In the genomic region with DNA sequence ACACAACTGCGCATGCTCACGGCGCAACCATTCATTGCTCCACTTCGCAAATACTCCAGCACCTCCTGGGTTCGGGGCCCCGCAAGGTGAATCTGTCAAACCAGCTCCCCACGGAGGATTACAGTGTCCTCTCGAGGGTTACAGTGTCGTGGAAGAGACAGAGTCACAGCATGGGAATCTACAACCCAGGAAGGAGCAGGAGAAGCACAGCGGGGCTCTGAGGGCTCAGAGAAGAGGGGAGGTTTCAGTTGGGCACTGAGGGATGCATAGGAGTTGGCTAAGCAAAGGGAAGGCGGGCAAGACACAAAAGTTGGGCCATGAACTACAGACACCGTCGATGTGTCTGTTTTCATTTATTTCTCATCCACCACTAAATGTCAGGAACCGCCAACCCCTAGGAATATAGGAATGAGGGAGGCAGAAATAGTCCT, we compare ENCODE assay signal across 6 cellular contexts. TPM values are rescaled to one million over a fixed set of nuclear protein-coding genes. Genes with fewer than 3 reads are reported as not detected.
A peak's percentile ranks its signal among the peaks of the same experiment; 100 is the strongest.
DNase-seq lines count a peak whose midpoint lies in the region; ATAC-seq, FAIRE-seq and TF ChIP-seq lines count a peak whose summit lies in the region.

No MANE protein-coding gene starts in this region.

- H3K4me3 Mint-ChIP-seq in GM23338: peak overlapping the region; percentile 97
- H3K4me3 Mint-ChIP-seq in activated CD4-positive, alpha-beta T cell treated with anti-CD3 and anti-CD28 coated beads, Interleukin-2, amount 10 ng/mL, durations not matched to agents 24 days and 14 days: peak overlapping the region; percentile 90

- no peaks in the 10 kb centered on the region for H3K9me2 ChIP-seq in GM23338 (ENCODE audit: insufficient read depth)

- 32% methylated on average over 9 of the region's 14 CpGs for WGBS in HepG2 (ENCODE audit: low lambda C conversion rate)

- POLR2A ChIA-PET in HepG2 (lab: Yijun Ruan, JAX): interaction anchor here (1.7 to 5.5 kb wide), 2 partner anchors 8 to 21 kb away, joined by 15 to 45 read pairs; a partner anchor contains a TSS

- H3K4me2 ChIP-seq in GM23338: peak overlapping the region; percentile 99
- peak overlapping the region; percentile 96 for H3K4me2 ChIP-seq in HepG2 (ENCODE audit: low read depth, low read length)

- DNase-seq in GM23338 (ENCODE audit: low spot score) (no peak), HepG2 (ENCODE audit: low spot score) (no peak), CD1c-positive myeloid dendritic cell (ENCODE audit: extremely low spot score) (no peak)
- DNase-seq in activated CD4-positive, alpha-beta T cell treated with anti-CD3 and anti-CD28 coated beads, Interleukin-2, amount 10 ng/mL, durations not matched to agents 24 days and 14 days: no peak

- intact Hi-C loops in activated CD4-positive, alpha-beta T cell treated with anti-CD3 and anti-CD28 coated beads, Interleukin-2, amount 10 ng/mL, durations not matched to agents 24 days and 14 days (cut with micrococcal nuclease): loop anchor here (1.0 to 2.0 kb wide), 4 partner anchors 21 to 67 kb away; a partner anchor contains a TSS
- intact Hi-C loops in HepG2 (cut with micrococcal nuclease; ENCODE audit: unreplicated experiment): no loop called here

- peak overlapping the region; percentile 88 for H3K9ac ChIP-seq in HepG2 (ENCODE audit: insufficient read depth, low read depth, low read length)

- in situ Hi-C loops in HepG2 (cut with HindIII; ENCODE audit: extremely low pct_ligation_motif_present, low pct_unique_long_range_greater_than_20kb): no loop called here

- H4K20me1 ChIP-seq in GM23338 (replicated peaks; ENCODE audit: insufficient read depth) (no peaks in the 10 kb centered on the region; the same call in 1 of the 2 replicates), HepG2 (ENCODE audit: insufficient read depth, low read length) (no peaks in the 10 kb centered on the region)

- TF ChIP-seq CTCF in GM23338 (conservative IDR thresholded peaks at IDR 0.05; ENCODE audit: low read depth in 2 of 2) (no peak), HepG2 (CRISPR knock-in tag; IDR thresholded peaks at IDR 0.05) (no peak)

- H3F3A ChIP-seq in GM23338 (replicated peaks; ENCODE audit: low read depth): peaks cover 6% of the 10 kb centered on the region; the same call in 1 of the 2 replicates

- H3K4me1 ChIP-seq in GM23338 (ENCODE audit: insufficient read depth): peaks cover 7% of the 10 kb centered on the region; the same call in 1 of the 2 replicates
- peaks cover 24% of the 10 kb centered on the region for H3K4me1 ChIP-seq in HepG2 (ENCODE audit: insufficient read depth, low read length)

- TF ChIP-seq RAD21 in HepG2 (CRISPR knock-in tag; IDR thresholded peaks at IDR 0.05): no peak

- FAIRE-seq in HepG2 (lab: Jason Lieb, UNC): no peak

- H2AFZ ChIP-seq in GM23338: peak overlapping the region; percentile 86
- H2AFZ ChIP-seq in HepG2 (ENCODE audit: low read length): peak overlapping the region; percentile 70

- no TSS peak for BruUV-seq in HepG2 (replicated peaks; lab: Mats Ljungman, UMichigan)

- H3K4me3 ChIP-seq in GM23338 (peak overlapping the region; percentile 99), HepG2 (replicated peaks in 1 of 3; ENCODE audit: insufficient read depth in 1 of 3, low read depth in 2 of 3, low read length in 3 of 3) (peak overlapping the region; percentile 81 to 99 (median 92))

- H3K27me3 Mint-ChIP-seq in GM23338 (ENCODE audit: insufficient read depth, low read depth, poor library complexity): peaks cover 11% of the 10 kb centered on the region
- no peaks in the 10 kb centered on the region for H3K27me3 Mint-ChIP-seq in activated CD4-positive, alpha-beta T cell treated with anti-CD3 and anti-CD28 coated beads, Interleukin-2, amount 10 ng/mL, durations not matched to agents 24 days and 14 days

- H3K36me3 ChIP-seq in GM23338 (ENCODE audit: insufficient read depth) (peaks cover 6% of the 10 kb centered on the region; the same call in 1 of the 2 replicates), HepG2 (replicated peaks in 1 of 2; ENCODE audit: control insufficient read depth in 1 of 2, insufficient read depth in 2 of 2, low read length in 2 of 2) (peaks cover 2 to 13% of the 10 kb centered on the region in 2 experiments; a peak in 3 of 5 replicates)

- H3K9me3 ChIP-seq in HepG2 (ENCODE audit: low read length): no peaks in the 10 kb centered on the region

- H3K36me3 Mint-ChIP-seq in GM23338 (ENCODE audit: low read depth): peaks cover 14% of the 10 kb centered on the region
- H3K36me3 Mint-ChIP-seq in activated CD4-positive, alpha-beta T cell treated with anti-CD3 and anti-CD28 coated beads, Interleukin-2, amount 10 ng/mL, durations not matched to agents 24 days and 14 days (ENCODE audit: low read depth): peaks cover 17% of the 10 kb centered on the region

- TF ChIP-seq POLR2A in HepG2 (IDR thresholded peaks at IDR 0.05; ENCODE audit: insufficient read depth in 1 of 2, low read depth in 2 of 2, low read length in 2 of 2): no peak

- CTCF ChIA-PET in HepG2 (lab: Yijun Ruan, JAX; ENCODE audit: low intra/inter-chr PET ratio, low total read pairs): no interaction called here

- no peak for TF ChIP-seq EP300 in HepG2 (IDR thresholded peaks at IDR 0.05; ENCODE audit: low read depth in 2 of 2, low read length in 2 of 2)
- no peak for TF ChIP-seq EP300 in HepG2 (CRISPR knock-in tag; IDR thresholded peaks at IDR 0.05; ENCODE audit: borderline replicate concordance)

- H3K27ac Mint-ChIP-seq in GM23338: peak overlapping the region; percentile 99
- peak overlapping the region; percentile 95 for H3K27ac Mint-ChIP-seq in activated CD4-positive, alpha-beta T cell treated with anti-CD3 and anti-CD28 coated beads, Interleukin-2, amount 10 ng/mL, durations not matched to agents 24 days and 14 days

- peaks cover 18% of the 10 kb centered on the region for H3K4me1 Mint-ChIP-seq in GM23338
- peaks cover 17% of the 10 kb centered on the region for H3K4me1 Mint-ChIP-seq in activated CD4-positive, alpha-beta T cell treated with anti-CD3 and anti-CD28 coated beads, Interleukin-2, amount 10 ng/mL, durations not matched to agents 24 days and 14 days

- peak overlapping the region; percentile 95 for H3K27ac ChIP-seq in GM23338 (ENCODE audit: low read depth)
- peak overlapping the region; percentile 65 for H3K27ac ChIP-seq in HepG2 (ENCODE audit: extremely low read length, insufficient read depth, low read length)

- H3K27me3 ChIP-seq in GM23338 (ENCODE audit: insufficient read depth) (no peaks in the 10 kb centered on the region), HepG2 (ENCODE audit: control insufficient read depth in 1 of 2, insufficient read depth in 2 of 2, low read length in 2 of 2) (no peaks in the 10 kb centered on the region; a peak in 1 of 5 replicates)

- H3K79me2 ChIP-seq in GM23338 (replicated peaks; ENCODE audit: insufficient read depth) (peaks cover 20% of the 10 kb centered on the region), HepG2 (ENCODE audit: insufficient read depth, low read length) (peaks cover 18% of the 10 kb centered on the region)

- H3K9me3 Mint-ChIP-seq in GM23338: no peaks in the 10 kb centered on the region; the same call in 2 of the 3 replicates
- H3K9me3 Mint-ChIP-seq in activated CD4-positive, alpha-beta T cell treated with anti-CD3 and anti-CD28 coated beads, Interleukin-2, amount 10 ng/mL, durations not matched to agents 24 days and 14 days: no peaks in the 10 kb centered on the region

- ATAC-seq in GM23338 (peak; percentile 4), HepG2 (no peak; the same call in 2 of the 3 replicates), HG03039 (IDR thresholded peaks at IDR 0.05; ENCODE audit: unreplicated experiment) (no peak), GM18502 (IDR thresholded peaks at IDR 0.05; ENCODE audit: poor library complexity, unreplicated experiment) (no peak)

RNA-seq across cellular contexts. Expression of a gene that starts 1.0 kb away (rescaled TPM):
- 44.4 and 65.5 TPM in 2 replicates for total RNA-seq in GM23338 (2014; rRNA removed; shearing (Covaris generic))
- polyA plus RNA-seq in GM23338 (2016; fragmentation: Nextera tagmentation; extraction: Ambion mirVana): 62.1 and 76.1 TPM in 2 replicates
- 60.7 and 63.5 TPM in 2 replicates for total RNA-seq in activated CD4-positive, alpha-beta T cell treated with anti-CD3 and anti-CD28 coated beads, Interleukin-2, amount 10 ng/mL, durations not matched to agents 24 days and 14 days
- total RNA-seq in HepG2 (2016; rRNA removed; fragmentation: Illumina TruSeq; extraction: Trizol): 30.7 and 34.1 TPM in 2 replicates
- 6.6 and 7.5 TPM in 2 replicates for total RNA-seq in HepG2 (2016; cell fraction: cytosol; rRNA removed; fragmentation: Illumina TruSeq; extraction: Trizol; ENCODE audit: low read depth)
- total RNA-seq in HepG2 (2016; cell fraction: insoluble cytoplasmic fraction; rRNA removed; fragmentation: Illumina TruSeq; extraction: Trizol): 29.0 and 34.4 TPM in 2 replicates
- total RNA-seq in HepG2 (2016; cell fraction: membrane; rRNA removed; fragmentation: Illumina TruSeq; extraction: Trizol): 16.5 and 20.0 TPM in 2 replicates
- total RNA-seq in HepG2 (2016; cell fraction: nucleus; rRNA removed; fragmentation: Illumina TruSeq; extraction: Trizol): 14.6 and 16.4 TPM in 2 replicates
- polyA plus RNA-seq in HepG2 (2011; rRNA removed): 26.0 and 27.8 TPM in 2 replicates
- 32.7 and 42.5 TPM in 2 replicates for polyA plus RNA-seq in HepG2 (2011; cell fraction: cytosol; rRNA removed)
- polyA plus RNA-seq in HepG2 (2011; cell fraction: nucleus; rRNA removed): 26.0 and 28.8 TPM in 2 replicates
- 27.7 and 33.9 TPM in 2 replicates for polyA plus RNA-seq in HepG2 (2012)
- 10.1 and 10.5 TPM in 2 replicates for polyA plus RNA-seq in HepG2 (2016; cell fraction: cytosol; fragmentation: Illumina TruSeq; extraction: Trizol; ENCODE audit: low read depth)
- polyA plus RNA-seq in HepG2 (2016; cell fraction: insoluble cytoplasmic fraction; fragmentation: Illumina TruSeq; extraction: Trizol; ENCODE audit: low read depth): 48.2 and 57.9 TPM in 2 replicates
- polyA plus RNA-seq in HepG2 (2016; cell fraction: membrane; fragmentation: Illumina TruSeq; extraction: Trizol; ENCODE audit: low read depth): 16.8 and 18.4 TPM in 2 replicates
- 54.2 and 60.4 TPM in 2 replicates for polyA plus RNA-seq in HepG2 (2016; cell fraction: nucleus; fragmentation: Illumina TruSeq; extraction: Trizol; ENCODE audit: insufficient read depth, low read depth)
- polyA minus RNA-seq in HepG2 (2011; rRNA and poly(A)+ RNA removed; ENCODE audit: low replicate concordance): 28.2 and 31.6 TPM in 2 replicates
- polyA minus RNA-seq in HepG2 (2011; cell fraction: cytosol; rRNA and poly(A)+ RNA removed): 20.6 and 23.2 TPM in 2 replicates
- polyA minus RNA-seq in HepG2 (2011; cell fraction: nucleus; rRNA and poly(A)+ RNA removed): 11.4 and 11.5 TPM in 2 replicates

RNA-seq across cellular contexts. Expression of a gene that starts 18.3 kb away (rescaled TPM):
- total RNA-seq in GM23338 (2014; rRNA removed; shearing (Covaris generic)): 0.93 and 1.2 TPM in 2 replicates
- polyA plus RNA-seq in GM23338 (2016; fragmentation: Nextera tagmentation; extraction: Ambion mirVana): 0.82 and 1.5 TPM in 2 replicates
- 1.5 and 1.8 TPM in 2 replicates for total RNA-seq in activated CD4-positive, alpha-beta T cell treated with anti-CD3 and anti-CD28 coated beads, Interleukin-2, amount 10 ng/mL, durations not matched to agents 24 days and 14 days
- total RNA-seq in HepG2 (2016; rRNA removed; fragmentation: Illumina TruSeq; extraction: Trizol): 0.95 and 1.1 TPM in 2 replicates
- total RNA-seq in HepG2 (2016; cell fraction: cytosol; rRNA removed; fragmentation: Illumina TruSeq; extraction: Trizol; ENCODE audit: low read depth): 0.18 and 0.20 TPM in 2 replicates
- 1.1 TPM in 2 replicates for total RNA-seq in HepG2 (2016; cell fraction: insoluble cytoplasmic fraction; rRNA removed; fragmentation: Illumina TruSeq; extraction: Trizol)
- 0.48 and 0.65 TPM in 2 replicates for total RNA-seq in HepG2 (2016; cell fraction: membrane; rRNA removed; fragmentation: Illumina TruSeq; extraction: Trizol)
- total RNA-seq in HepG2 (2016; cell fraction: nucleus; rRNA removed; fragmentation: Illumina TruSeq; extraction: Trizol): 0.72 and 0.84 TPM in 2 replicates
- polyA plus RNA-seq in HepG2 (2011; rRNA removed): 0.69 and 0.98 TPM in 2 replicates
- 0.68 and 0.69 TPM in 2 replicates for polyA plus RNA-seq in HepG2 (2011; cell fraction: cytosol; rRNA removed)
- polyA plus RNA-seq in HepG2 (2011; cell fraction: nucleus; rRNA removed): 2.0 and 2.1 TPM in 2 replicates
- polyA plus RNA-seq in HepG2 (2012): 0.44 and 0.88 TPM in 2 replicates
- 0.12 TPM in 2 replicates for polyA plus RNA-seq in HepG2 (2016; cell fraction: cytosol; fragmentation: Illumina TruSeq; extraction: Trizol; ENCODE audit: low read depth)
- polyA plus RNA-seq in HepG2 (2016; cell fraction: insoluble cytoplasmic fraction; fragmentation: Illumina TruSeq; extraction: Trizol; ENCODE audit: low read depth): 1.1 and 1.8 TPM in 2 replicates
- 0.45 TPM in 2 replicates for polyA plus RNA-seq in HepG2 (2016; cell fraction: membrane; fragmentation: Illumina TruSeq; extraction: Trizol; ENCODE audit: low read depth)
- 2.0 TPM in 2 replicates for polyA plus RNA-seq in HepG2 (2016; cell fraction: nucleus; fragmentation: Illumina TruSeq; extraction: Trizol; ENCODE audit: insufficient read depth, low read depth)
- 2.0 and 2.9 TPM in 2 replicates for polyA minus RNA-seq in HepG2 (2011; rRNA and poly(A)+ RNA removed; ENCODE audit: low replicate concordance)
- 1.3 and 1.8 TPM in 2 replicates for polyA minus RNA-seq in HepG2 (2011; cell fraction: cytosol; rRNA and poly(A)+ RNA removed)
- 1.2 and 1.3 TPM in 2 replicates for polyA minus RNA-seq in HepG2 (2011; cell fraction: nucleus; rRNA and poly(A)+ RNA removed)

RNA-seq across cellular contexts. Expression of a gene that starts 21.4 kb away (rescaled TPM):
- 52.0 and 75.4 TPM in 2 replicates for total RNA-seq in GM23338 (2014; rRNA removed; shearing (Covaris generic))
- polyA plus RNA-seq in GM23338 (2016; fragmentation: Nextera tagmentation; extraction: Ambion mirVana): 66.3 and 76.1 TPM in 2 replicates
- 23.9 and 25.0 TPM in 2 replicates for total RNA-seq in activated CD4-positive, alpha-beta T cell treated with anti-CD3 and anti-CD28 coated beads, Interleukin-2, amount 10 ng/mL, durations not matched to agents 24 days and 14 days
- 45.9 and 48.3 TPM in 2 replicates for total RNA-seq in HepG2 (2016; rRNA removed; fragmentation: Illumina TruSeq; extraction: Trizol)
- 30.9 and 31.3 TPM in 2 replicates for total RNA-seq in HepG2 (2016; cell fraction: cytosol; rRNA removed; fragmentation: Illumina TruSeq; extraction: Trizol; ENCODE audit: low read depth)
- 51.6 and 55.7 TPM in 2 replicates for total RNA-seq in HepG2 (2016; cell fraction: insoluble cytoplasmic fraction; rRNA removed; fragmentation: Illumina TruSeq; extraction: Trizol)
- total RNA-seq in HepG2 (2016; cell fraction: membrane; rRNA removed; fragmentation: Illumina TruSeq; extraction: Trizol): 41.9 and 45.4 TPM in 2 replicates
- total RNA-seq in HepG2 (2016; cell fraction: nucleus; rRNA removed; fragmentation: Illumina TruSeq; extraction: Trizol): 18.3 and 18.4 TPM in 2 replicates
- 29.6 and 36.8 TPM in 2 replicates for polyA plus RNA-seq in HepG2 (2011; rRNA removed)
- polyA plus RNA-seq in HepG2 (2011; cell fraction: cytosol; rRNA removed): 29.3 and 56.9 TPM in 2 replicates
- polyA plus RNA-seq in HepG2 (2011; cell fraction: nucleus; rRNA removed): 20.4 and 21.6 TPM in 2 replicates
- polyA plus RNA-seq in HepG2 (2012): 21.7 and 27.2 TPM in 2 replicates
- polyA plus RNA-seq in HepG2 (2016; cell fraction: cytosol; fragmentation: Illumina TruSeq; extraction: Trizol; ENCODE audit: low read depth): 24.1 and 27.0 TPM in 2 replicates
- 36.2 and 37.8 TPM in 2 replicates for polyA plus RNA-seq in HepG2 (2016; cell fraction: insoluble cytoplasmic fraction; fragmentation: Illumina TruSeq; extraction: Trizol; ENCODE audit: low read depth)
- polyA plus RNA-seq in HepG2 (2016; cell fraction: membrane; fragmentation: Illumina TruSeq; extraction: Trizol; ENCODE audit: low read depth): 30.0 and 31.3 TPM in 2 replicates
- polyA plus RNA-seq in HepG2 (2016; cell fraction: nucleus; fragmentation: Illumina TruSeq; extraction: Trizol; ENCODE audit: insufficient read depth, low read depth): 23.5 and 29.2 TPM in 2 replicates
- 6.0 and 18.9 TPM in 2 replicates for polyA minus RNA-seq in HepG2 (2011; rRNA and poly(A)+ RNA removed; ENCODE audit: low replicate concordance)
- 11.2 and 13.7 TPM in 2 replicates for polyA minus RNA-seq in HepG2 (2011; cell fraction: cytosol; rRNA and poly(A)+ RNA removed)
- 3.2 and 4.4 TPM in 2 replicates for polyA minus RNA-seq in HepG2 (2011; cell fraction: nucleus; rRNA and poly(A)+ RNA removed)

RNA-seq across cellular contexts. Expression of a gene that starts 30.6 kb away (rescaled TPM):
- total RNA-seq in GM23338 (2014; rRNA removed; shearing (Covaris generic)): 359 and 367 TPM in 2 replicates
- 129 and 144 TPM in 2 replicates for polyA plus RNA-seq in GM23338 (2016; fragmentation: Nextera tagmentation; extraction: Ambion mirVana)
- total RNA-seq in activated CD4-positive, alpha-beta T cell treated with anti-CD3 and anti-CD28 coated beads, Interleukin-2, amount 10 ng/mL, durations not matched to agents 24 days and 14 days: 435 and 461 TPM in 2 replicates
- 129 and 160 TPM in 2 replicates for total RNA-seq in HepG2 (2016; rRNA removed; fragmentation: Illumina TruSeq; extraction: Trizol)
- 57.9 and 74.7 TPM in 2 replicates for total RNA-seq in HepG2 (2016; cell fraction: cytosol; rRNA removed; fragmentation: Illumina TruSeq; extraction: Trizol; ENCODE audit: low read depth)
- 123 and 124 TPM in 2 replicates for total RNA-seq in HepG2 (2016; cell fraction: insoluble cytoplasmic fraction; rRNA removed; fragmentation: Illumina TruSeq; extraction: Trizol)
- total RNA-seq in HepG2 (2016; cell fraction: membrane; rRNA removed; fragmentation: Illumina TruSeq; extraction: Trizol): 201 and 221 TPM in 2 replicates
- total RNA-seq in HepG2 (2016; cell fraction: nucleus; rRNA removed; fragmentation: Illumina TruSeq; extraction: Trizol): 105 and 107 TPM in 2 replicates
- polyA plus RNA-seq in HepG2 (2011; rRNA removed): 72.1 and 80.8 TPM in 2 replicates
- polyA plus RNA-seq in HepG2 (2011; cell fraction: cytosol; rRNA removed): 55.4 and 77.5 TPM in 2 replicates
- polyA plus RNA-seq in HepG2 (2011; cell fraction: nucleus; rRNA removed): 103 and 136 TPM in 2 replicates
- polyA plus RNA-seq in HepG2 (2012): 156 and 166 TPM in 2 replicates
- polyA plus RNA-seq in HepG2 (2016; cell fraction: cytosol; fragmentation: Illumina TruSeq; extraction: Trizol; ENCODE audit: low read depth): 108 and 124 TPM in 2 replicates
- polyA plus RNA-seq in HepG2 (2016; cell fraction: insoluble cytoplasmic fraction; fragmentation: Illumina TruSeq; extraction: Trizol; ENCODE audit: low read depth): 207 and 297 TPM in 2 replicates
- 260 and 325 TPM in 2 replicates for polyA plus RNA-seq in HepG2 (2016; cell fraction: membrane; fragmentation: Illumina TruSeq; extraction: Trizol; ENCODE audit: low read depth)
- 255 and 261 TPM in 2 replicates for polyA plus RNA-seq in HepG2 (2016; cell fraction: nucleus; fragmentation: Illumina TruSeq; extraction: Trizol; ENCODE audit: insufficient read depth, low read depth)
- polyA minus RNA-seq in HepG2 (2011; rRNA and poly(A)+ RNA removed; ENCODE audit: low replicate concordance): 81.4 and 82.6 TPM in 2 replicates
- 96.5 and 100 TPM in 2 replicates for polyA minus RNA-seq in HepG2 (2011; cell fraction: cytosol; rRNA and poly(A)+ RNA removed)
- 78.9 and 81.1 TPM in 2 replicates for polyA minus RNA-seq in HepG2 (2011; cell fraction: nucleus; rRNA and poly(A)+ RNA removed)

RNA-seq across cellular contexts. Expression of a gene that starts 32.7 kb away (rescaled TPM):
- 96.7 and 110 TPM in 2 replicates for total RNA-seq in GM23338 (2014; rRNA removed; shearing (Covaris generic))
- polyA plus RNA-seq in GM23338 (2016; fragmentation: Nextera tagmentation; extraction: Ambion mirVana) (65.7 and 76.4 TPM in 2 replicates), HepG2 (2011; rRNA removed) (68.4 and 72.3 TPM in 2 replicates)
- 190 and 192 TPM in 2 replicates for total RNA-seq in activated CD4-positive, alpha-beta T cell treated with anti-CD3 and anti-CD28 coated beads, Interleukin-2, amount 10 ng/mL, durations not matched to agents 24 days and 14 days
- total RNA-seq in HepG2 (2016; rRNA removed; fragmentation: Illumina TruSeq; extraction: Trizol): 45.3 and 46.6 TPM in 2 replicates
- total RNA-seq in HepG2 (2016; cell fraction: cytosol; rRNA removed; fragmentation: Illumina TruSeq; extraction: Trizol; ENCODE audit: low read depth): 152 and 166 TPM in 2 replicates
- total RNA-seq in HepG2 (2016; cell fraction: insoluble cytoplasmic fraction; rRNA removed; fragmentation: Illumina TruSeq; extraction: Trizol): 32.9 and 56.9 TPM in 2 replicates
- total RNA-seq in HepG2 (2016; cell fraction: membrane; rRNA removed; fragmentation: Illumina TruSeq; extraction: Trizol): 107 and 109 TPM in 2 replicates
- total RNA-seq in HepG2 (2016; cell fraction: nucleus; rRNA removed; fragmentation: Illumina TruSeq; extraction: Trizol): 20.2 and 28.2 TPM in 2 replicates
- 91.9 and 175 TPM in 2 replicates for polyA plus RNA-seq in HepG2 (2011; cell fraction: cytosol; rRNA removed)
- 80.6 and 81.0 TPM in 2 replicates for polyA plus RNA-seq in HepG2 (2011; cell fraction: nucleus; rRNA removed)
- polyA plus RNA-seq in HepG2 (2012): 42.1 and 53.9 TPM in 2 replicates
- polyA plus RNA-seq in HepG2 (2016; cell fraction: cytosol; fragmentation: Illumina TruSeq; extraction: Trizol; ENCODE audit: low read depth): 192 and 215 TPM in 2 replicates
- 50.0 and 71.7 TPM in 2 replicates for polyA plus RNA-seq in HepG2 (2016; cell fraction: insoluble cytoplasmic fraction; fragmentation: Illumina TruSeq; extraction: Trizol; ENCODE audit: low read depth)
- polyA plus RNA-seq in HepG2 (2016; cell fraction: membrane; fragmentation: Illumina TruSeq; extraction: Trizol; ENCODE audit: low read depth): 128 TPM in 2 replicates
- 47.5 and 49.3 TPM in 2 replicates for polyA plus RNA-seq in HepG2 (2016; cell fraction: nucleus; fragmentation: Illumina TruSeq; extraction: Trizol; ENCODE audit: insufficient read depth, low read depth)
- polyA minus RNA-seq in HepG2 (2011; rRNA and poly(A)+ RNA removed; ENCODE audit: low replicate concordance): 74.2 and 90.7 TPM in 2 replicates
- polyA minus RNA-seq in HepG2 (2011; cell fraction: cytosol; rRNA and poly(A)+ RNA removed): 19.5 and 26.8 TPM in 2 replicates
- polyA minus RNA-seq in HepG2 (2011; cell fraction: nucleus; rRNA and poly(A)+ RNA removed): 6.1 and 7.1 TPM in 2 replicates
